Comparison of ENCODE assay signal across 1 cellular context in genomic region chr12:123232807-123233504, GRCh38.
TF ChIP-seq lines count a peak whose summit lies in the region.

A gene with protein sequence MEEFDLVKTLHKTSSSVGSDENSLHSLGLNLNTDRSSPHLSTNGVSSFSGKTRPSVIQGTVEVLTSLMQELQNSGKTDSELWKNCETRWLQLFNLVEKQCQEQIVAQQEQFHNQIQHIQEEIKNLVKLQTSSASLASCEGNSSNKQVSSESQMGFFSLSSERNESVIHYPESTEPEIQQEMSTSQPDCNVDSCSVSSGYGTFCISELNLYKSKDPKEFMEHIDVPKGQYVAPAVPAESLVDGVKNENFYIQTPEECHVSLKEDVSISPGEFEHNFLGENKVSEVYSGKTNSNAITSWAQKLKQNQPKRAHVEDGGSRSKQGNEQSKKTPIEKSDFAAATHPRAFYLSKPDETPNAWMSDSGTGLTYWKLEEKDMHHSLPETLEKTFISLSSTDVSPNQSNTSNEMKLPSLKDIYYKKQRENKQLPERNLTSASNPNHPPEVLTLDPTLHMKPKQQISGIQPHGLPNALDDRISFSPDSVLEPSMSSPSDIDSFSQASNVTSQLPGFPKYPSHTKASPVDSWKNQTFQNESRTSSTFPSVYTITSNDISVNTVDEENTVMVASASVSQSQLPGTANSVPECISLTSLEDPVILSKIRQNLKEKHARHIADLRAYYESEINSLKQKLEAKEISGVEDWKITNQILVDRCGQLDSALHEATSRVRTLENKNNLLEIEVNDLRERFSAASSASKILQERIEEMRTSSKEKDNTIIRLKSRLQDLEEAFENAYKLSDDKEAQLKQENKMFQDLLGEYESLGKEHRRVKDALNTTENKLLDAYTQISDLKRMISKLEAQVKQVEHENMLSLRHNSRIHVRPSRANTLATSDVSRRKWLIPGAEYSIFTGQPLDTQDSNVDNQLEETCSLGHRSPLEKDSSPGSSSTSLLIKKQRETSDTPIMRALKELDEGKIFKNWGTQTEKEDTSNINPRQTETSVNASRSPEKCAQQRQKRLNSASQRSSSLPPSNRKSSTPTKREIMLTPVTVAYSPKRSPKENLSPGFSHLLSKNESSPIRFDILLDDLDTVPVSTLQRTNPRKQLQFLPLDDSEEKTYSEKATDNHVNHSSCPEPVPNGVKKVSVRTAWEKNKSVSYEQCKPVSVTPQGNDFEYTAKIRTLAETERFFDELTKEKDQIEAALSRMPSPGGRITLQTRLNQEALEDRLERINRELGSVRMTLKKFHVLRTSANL (minus strand): TSS chr12:123233141. CDS start chr12:123230364, 2,777 bp downstream.
TSS of gene MTRFR (plus strand) at chr12:123233436. CDS start at chr12:123253675, 20,239 bp downstream.

TF ChIP-seq in K562, 482 proteins besides CTCF, POLR2A, EP300 and RAD21 (continued from another document and continues in another):
- TF ChIP-seq, protein P1, sequence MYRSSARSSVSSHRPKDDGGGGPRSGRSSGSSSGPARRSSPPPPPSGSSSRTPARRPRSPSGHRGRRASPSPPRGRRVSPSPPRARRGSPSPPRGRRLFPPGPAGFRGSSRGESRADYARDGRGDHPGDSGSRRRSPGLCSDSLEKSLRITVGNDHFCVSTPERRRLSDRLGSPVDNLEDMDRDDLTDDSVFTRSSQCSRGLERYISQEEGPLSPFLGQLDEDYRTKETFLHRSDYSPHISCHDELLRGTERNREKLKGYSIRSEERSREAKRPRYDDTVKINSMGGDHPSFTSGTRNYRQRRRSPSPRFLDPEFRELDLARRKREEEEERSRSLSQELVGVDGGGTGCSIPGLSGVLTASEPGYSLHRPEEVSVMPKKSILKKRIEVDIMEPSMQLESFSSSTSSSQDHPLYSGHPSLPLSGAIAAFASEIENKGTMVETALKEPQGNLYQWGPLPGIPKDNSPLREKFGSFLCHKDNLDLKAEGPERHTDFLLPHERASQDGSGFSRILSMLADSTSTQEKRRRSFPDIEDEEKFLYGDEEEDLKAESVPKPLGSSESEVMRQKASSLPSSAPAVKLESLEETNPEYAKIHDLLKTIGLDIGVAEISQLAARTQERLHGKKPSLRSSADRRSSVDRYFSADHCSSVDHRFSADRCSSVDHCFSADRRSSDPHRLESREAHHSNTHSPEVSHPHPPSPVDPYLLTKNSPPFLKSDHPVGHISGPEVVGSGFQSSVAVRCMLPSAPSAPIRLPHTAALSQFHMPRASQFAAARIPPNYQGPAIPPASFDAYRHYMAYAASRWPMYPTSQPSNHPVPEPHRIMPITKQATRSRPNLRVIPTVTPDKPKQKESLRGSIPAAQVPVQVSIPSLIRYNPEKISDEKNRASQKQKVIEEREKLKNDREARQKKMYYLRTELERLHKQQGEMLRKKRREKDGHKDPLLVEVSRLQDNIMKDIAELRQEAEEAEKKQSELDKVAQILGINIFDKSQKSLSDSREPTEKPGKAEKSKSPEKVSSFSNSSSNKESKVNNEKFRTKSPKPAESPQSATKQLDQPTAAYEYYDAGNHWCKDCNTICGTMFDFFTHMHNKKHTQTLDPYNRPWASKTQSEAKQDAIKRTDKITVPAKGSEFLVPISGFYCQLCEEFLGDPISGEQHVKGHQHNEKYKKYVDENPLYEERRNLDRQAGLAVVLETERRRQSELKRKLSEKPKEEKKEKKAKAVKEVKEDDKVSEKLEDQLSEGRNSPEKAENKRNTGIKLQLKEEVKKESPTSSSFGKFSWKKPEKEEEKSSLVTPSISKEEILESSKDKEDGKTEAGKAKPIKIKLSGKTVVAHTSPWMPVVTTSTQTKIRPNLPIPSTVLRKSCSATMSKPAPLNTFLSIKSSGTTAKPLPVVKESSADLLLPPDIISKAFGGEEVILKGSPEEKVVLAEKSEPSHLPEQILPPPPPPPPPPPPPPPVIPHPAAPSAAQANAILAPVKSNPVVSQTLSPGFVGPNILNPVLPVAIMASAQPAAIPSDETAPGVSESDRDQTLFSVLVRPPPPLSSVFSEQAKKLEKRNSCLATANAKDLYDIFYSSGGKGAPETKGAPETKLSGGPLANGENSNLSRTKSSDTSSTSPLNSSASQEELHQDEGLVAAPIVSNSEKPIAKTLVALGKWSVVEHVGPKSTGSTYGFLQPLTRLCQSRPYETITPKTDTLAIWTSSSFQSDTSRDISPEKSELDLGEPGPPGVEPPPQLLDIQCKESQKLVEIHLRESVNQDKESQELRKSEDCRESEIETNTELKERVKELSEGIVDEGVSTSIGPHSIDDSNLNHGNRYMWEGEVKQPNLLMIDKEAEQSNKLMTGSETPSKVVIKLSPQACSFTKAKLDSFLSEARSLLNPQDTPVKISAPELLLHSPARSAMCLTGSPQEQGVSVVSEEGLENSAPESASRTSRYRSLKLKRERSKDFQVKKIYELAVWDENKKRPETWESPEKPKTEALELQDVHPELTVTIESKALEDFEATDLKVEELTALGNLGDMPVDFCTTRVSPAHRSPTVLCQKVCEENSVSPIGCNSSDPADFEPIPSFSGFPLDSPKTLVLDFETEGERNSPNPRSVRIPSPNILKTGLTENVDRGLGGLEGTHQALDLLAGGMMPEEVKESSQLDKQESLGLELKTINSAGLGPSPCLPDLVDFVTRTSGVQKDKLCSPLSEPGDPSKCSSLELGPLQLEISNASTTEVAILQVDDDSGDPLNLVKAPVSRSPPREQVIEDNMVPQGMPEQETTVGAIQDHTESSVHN (IDR thresholded peaks at IDR 0.05; ENCODE audit: borderline replicate concordance in 1 of 2, low read depth in 1 of 2), result no peak; a peak in 1 of 4 replicates
- TF ChIP-seq ZNF695 (CRISPR knock-in tag; IDR thresholded peaks at IDR 0.05) (no peak), ZNF253 (CRISPR knock-in tag; conservative IDR thresholded peaks at IDR 0.05) (peak; percentile 75), TEAD4 (IDR thresholded peaks at IDR 0.05; ENCODE audit: low read length) (peak; percentile 18; the same call in 1 of the 2 replicates), TEAD4 (CRISPR knock-in tag; IDR thresholded peaks at IDR 0.05; ENCODE audit: borderline replicate concordance) (no peak), ZNF644 (tag; IDR thresholded peaks at IDR 0.05; ENCODE audit: low read depth) (no peak), NR2F6 (CRISPR knock-in tag; IDR thresholded peaks at IDR 0.05) (no peak), POLR2AphosphoS2 (IDR thresholded peaks at IDR 0.05; ENCODE audit: low read length) (peak; percentile 85; the same call in 1 of the 2 replicates), BHLHE40 (IDR thresholded peaks at IDR 0.05; ENCODE audit: low read length) (peak; percentile 91), POLR3A (IDR thresholded peaks at IDR 0.05; ENCODE audit: borderline replicate concordance, extremely low read depth, insufficient read depth, insufficient read length) (no peak), THRAP3 (IDR thresholded peaks at IDR 0.05; ENCODE audit: borderline replicate concordance) (no peak), HIVEP1 (CRISPR knock-in tag; IDR thresholded peaks at IDR 0.05) (no peak), BDP1 (IDR thresholded peaks at IDR 0.05; ENCODE audit: insufficient read depth, insufficient read length) (no peak), ZNF23 (CRISPR knock-in tag; IDR thresholded peaks at IDR 0.05) (no peak), KDM5B (IDR thresholded peaks at IDR 0.05; ENCODE audit: insufficient replicate concordance, low read depth, low read length) (peak; percentile 100), ZBTB34 (CRISPR knock-in tag; IDR thresholded peaks at IDR 0.05) (no peak), ELF1 (tag; IDR thresholded peaks at IDR 0.05) (no peak), ZC3H8 (IDR thresholded peaks at IDR 0.05) (0 out of 2 replicates have a peak, but pooled peaks have one; percentile 77), RBM22 (IDR thresholded peaks at IDR 0.05; ENCODE audit: low read depth, low read length, poor library complexity, severe bottlenecking) (peak; percentile 93), PHF21A (IDR thresholded peaks at IDR 0.05; ENCODE audit: borderline replicate concordance, low read depth) (no peak; the same call in 1 of the 2 replicates), EP400 (IDR thresholded peaks at IDR 0.05) (peak; percentile 99), CSDE1 (IDR thresholded peaks at IDR 0.05) (peak in 1 of 2 experiments; percentile 63; a peak in 1 of 4 replicates), ZFP91 (CRISPR knock-in tag; IDR thresholded peaks at IDR 0.05) (no peak; the same call in 1 of the 2 replicates), CLOCK (CRISPR knock-in tag; IDR thresholded peaks at IDR 0.05; ENCODE audit: borderline replicate concordance) (no peak), KLF10 (CRISPR knock-in tag; IDR thresholded peaks at IDR 0.05) (no peak), PML (IDR thresholded peaks at IDR 0.05; ENCODE audit: low read length) (peak; percentile 93), NFIX (CRISPR knock-in tag; IDR thresholded peaks at IDR 0.05; ENCODE audit: low read depth) (no peak), RUNX1 (IDR thresholded peaks at IDR 0.05; ENCODE audit: low read depth) (0 out of 2 replicates have a peak, but pooled peaks have one; percentile 62), ZNF197 (CRISPR knock-in tag; IDR thresholded peaks at IDR 0.05; ENCODE audit: low read depth) (no peak)
- TF ChIP-seq, protein P2, sequence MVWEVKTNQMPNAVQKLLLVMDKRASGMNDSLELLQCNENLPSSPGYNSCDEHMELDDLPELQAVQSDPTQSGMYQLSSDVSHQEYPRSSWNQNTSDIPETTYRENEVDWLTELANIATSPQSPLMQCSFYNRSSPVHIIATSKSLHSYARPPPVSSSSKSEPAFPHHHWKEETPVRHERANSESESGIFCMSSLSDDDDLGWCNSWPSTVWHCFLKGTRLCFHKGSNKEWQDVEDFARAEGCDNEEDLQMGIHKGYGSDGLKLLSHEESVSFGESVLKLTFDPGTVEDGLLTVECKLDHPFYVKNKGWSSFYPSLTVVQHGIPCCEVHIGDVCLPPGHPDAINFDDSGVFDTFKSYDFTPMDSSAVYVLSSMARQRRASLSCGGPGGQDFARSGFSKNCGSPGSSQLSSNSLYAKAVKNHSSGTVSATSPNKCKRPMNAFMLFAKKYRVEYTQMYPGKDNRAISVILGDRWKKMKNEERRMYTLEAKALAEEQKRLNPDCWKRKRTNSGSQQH (CRISPR knock-in tag; IDR thresholded peaks at IDR 0.05), result 0 out of 2 replicates have a peak, but pooled peaks have one; percentile 65
- TF ChIP-seq, protein P3, sequence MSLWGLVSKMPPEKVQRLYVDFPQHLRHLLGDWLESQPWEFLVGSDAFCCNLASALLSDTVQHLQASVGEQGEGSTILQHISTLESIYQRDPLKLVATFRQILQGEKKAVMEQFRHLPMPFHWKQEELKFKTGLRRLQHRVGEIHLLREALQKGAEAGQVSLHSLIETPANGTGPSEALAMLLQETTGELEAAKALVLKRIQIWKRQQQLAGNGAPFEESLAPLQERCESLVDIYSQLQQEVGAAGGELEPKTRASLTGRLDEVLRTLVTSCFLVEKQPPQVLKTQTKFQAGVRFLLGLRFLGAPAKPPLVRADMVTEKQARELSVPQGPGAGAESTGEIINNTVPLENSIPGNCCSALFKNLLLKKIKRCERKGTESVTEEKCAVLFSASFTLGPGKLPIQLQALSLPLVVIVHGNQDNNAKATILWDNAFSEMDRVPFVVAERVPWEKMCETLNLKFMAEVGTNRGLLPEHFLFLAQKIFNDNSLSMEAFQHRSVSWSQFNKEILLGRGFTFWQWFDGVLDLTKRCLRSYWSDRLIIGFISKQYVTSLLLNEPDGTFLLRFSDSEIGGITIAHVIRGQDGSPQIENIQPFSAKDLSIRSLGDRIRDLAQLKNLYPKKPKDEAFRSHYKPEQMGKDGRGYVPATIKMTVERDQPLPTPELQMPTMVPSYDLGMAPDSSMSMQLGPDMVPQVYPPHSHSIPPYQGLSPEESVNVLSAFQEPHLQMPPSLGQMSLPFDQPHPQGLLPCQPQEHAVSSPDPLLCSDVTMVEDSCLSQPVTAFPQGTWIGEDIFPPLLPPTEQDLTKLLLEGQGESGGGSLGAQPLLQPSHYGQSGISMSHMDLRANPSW (CRISPR knock-in tag; IDR thresholded peaks at IDR 0.05), result peak; percentile 24; the same call in 1 of the 2 replicates
- TF ChIP-seq, protein P4, sequence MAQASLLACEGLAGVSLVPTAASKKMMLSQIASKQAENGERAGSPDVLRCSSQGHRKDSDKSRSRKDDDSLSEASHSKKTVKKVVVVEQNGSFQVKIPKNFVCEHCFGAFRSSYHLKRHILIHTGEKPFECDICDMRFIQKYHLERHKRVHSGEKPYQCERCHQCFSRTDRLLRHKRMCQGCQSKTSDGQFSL (CRISPR knock-in tag; IDR thresholded peaks at IDR 0.05), result 0 out of 2 replicates have a peak, but pooled peaks have one; percentile 61
- TF ChIP-seq, protein P4 (tag; IDR thresholded peaks at IDR 0.05), result no peak
